Comparison of ENCODE assay signal across 20 cellular contexts in genomic region chr11:68756171-68756766, GRCh38. TPM values are rescaled to one million over a fixed set of nuclear protein-coding genes. Genes with fewer than 3 reads are reported as not detected.
DNase-seq lines count a peak whose midpoint lies in the region; ATAC-seq and TF ChIP-seq lines count a peak whose summit lies in the region.
"Had no signal": no experiment of that assay in that cellular context is flagged by ENCODE, and none has a peak within 500 bp of the region (broad histone marks: within the 10 kb centered on the region; RNA-seq: fewer than 3 reads in every experiment).

No MANE protein-coding gene starts in this region.

- intact Hi-C loops in MCF 10A (cut with micrococcal nuclease) (no loop called here), breast epithelium (cut with DNase I; ENCODE audit: low total_unique reads) (no loop called here), IMR-90 (cut with micrococcal nuclease) (no loop called here), activated B cell treated with CpG ODN at 0.5 μM for 24 hours (cut with micrococcal nuclease) (loop anchor here (10.0 kb wide), 1 partner anchor 889 kb away; the partner anchor contains the start of gene CCND1)

- H2BK12ac ChIP-seq in neuronal stem cell (ENCODE audit: low read length) = no peak overlapping the region

- H3K4ac ChIP-seq in IMR-90 (ENCODE audit: low read depth, low read length) (no peak overlapping the region), neuronal stem cell (ENCODE audit: low read length) (no peak overlapping the region)

- H3K4me3 ChIP-seq in breast epithelium (no peak overlapping the region), IMR-90 (ENCODE audit: insufficient read depth, low read depth, low read length) (no peak overlapping the region), neuronal stem cell (ENCODE audit: low read length in 2 of 2) (no peak overlapping the region)
- H3K4me3 ChIP-seq: PC-9 had no signal

- no CpG with 5 or more reads among the region's 12 CpGs for WGBS in IMR-90 (ENCODE audit: extremely low coverage in 2 of 2, insufficient read length in 1 of 2), 2 experiments
- WGBS in neuronal stem cell (ENCODE audit: extremely low coverage in 2 of 2, insufficient read length in 2 of 2, insufficient replicate concordance in 1 of 2), 2 donors = no CpG with 5 or more reads among the region's 12 CpGs

- peaks cover 6% of the 10 kb centered on the region for H3K36me3 ChIP-seq in breast epithelium
- peaks cover 35% of the 10 kb centered on the region for H3K36me3 ChIP-seq in IMR-90 (ENCODE audit: control insufficient read depth, insufficient read depth, low read length)
- H3K36me3 ChIP-seq in neuronal stem cell (replicated peaks in 1 of 2; ENCODE audit: control insufficient read depth in 2 of 2, insufficient read depth in 2 of 2, low read length in 2 of 2) = no peaks in the 10 kb centered on the region

- peak overlapping the region; percentile 33 for H2AK9ac ChIP-seq in IMR-90 (replicated peaks; ENCODE audit: low read depth, low read length, poor library complexity)

- POLR2A ChIA-PET in MCF 10A (lab: Yijun Ruan, JAX) (interaction anchor here (0.6 kb wide), 1 partner anchor 9 kb away, joined by 3 read pairs; no protein-coding TSS in a partner anchor), IMR-90 (lab: Charles Lee; ENCODE audit: unreplicated experiment) (no interaction called here), activated B cell treated with CpG ODN at 0.5 μM for 24 hours (lab: Charles Lee) (no interaction called here)

- H2AK5ac ChIP-seq in IMR-90 (ENCODE audit: low read depth, low read length) = no peak overlapping the region
- H2AK5ac ChIP-seq in neuronal stem cell (ENCODE audit: low read depth, low read length) = no peak overlapping the region

- dilution Hi-C loops in IMR-90 (cut with HindIII; ENCODE audit: low sequenced_read_pairs, unreplicated experiment) = no loop called here

- H4K91ac ChIP-seq in IMR-90 (ENCODE audit: insufficient read depth, low read depth, low read length) (no peak overlapping the region), neuronal stem cell (ENCODE audit: low read depth, low read length, poor library complexity) (no peak overlapping the region)

- no peaks in the 10 kb centered on the region for H3K27me3 Mint-ChIP-seq in MCF 10A (ENCODE audit: insufficient read depth, unreplicated experiment)
- no peaks in the 10 kb centered on the region for H3K27me3 Mint-ChIP-seq in activated B cell treated with CpG ODN at 0.5 μM for 24 hours

- H3K4me3 Mint-ChIP-seq in MCF 10A (ENCODE audit: unreplicated experiment) (no peak overlapping the region), activated B cell treated with CpG ODN at 0.5 μM for 24 hours (no peak overlapping the region)
- H3K4me3 Mint-ChIP-seq: T-helper 1 cell treated with Interleukin-12 subunit alpha and Interleukin-12 subunit beta and Interleukin-4 antibody, amounts not matched to agents 30 μg/mL and 1 μg/mL, for 36 hours had no signal

- peaks cover 5% of the 10 kb centered on the region for H3K9me1 ChIP-seq in IMR-90 (ENCODE audit: insufficient read depth, low read length)

- H3K4me1 ChIP-seq in breast epithelium (no peaks in the 10 kb centered on the region), IMR-90 (ENCODE audit: control insufficient read depth, insufficient read depth, low read length) (no peaks in the 10 kb centered on the region), neuronal stem cell (ENCODE audit: control insufficient read depth in 2 of 2, insufficient read depth in 1 of 2, low read depth in 1 of 2, low read length in 2 of 2) (no peaks in the 10 kb centered on the region)

- H4K8ac ChIP-seq in IMR-90 (ENCODE audit: low read depth in 2 of 2, low read length in 2 of 2) (no peak overlapping the region), neuronal stem cell (ENCODE audit: low read depth, low read length) (no peak overlapping the region)

- H3K9ac ChIP-seq in IMR-90 (ENCODE audit: low read depth, low read length) (no peak overlapping the region), neuronal stem cell (ENCODE audit: low read depth, low read length, poor library complexity) (no peak overlapping the region)

- no peak for ATAC-seq in IMR-90 (ENCODE audit: low read depth)
- ATAC-seq in activated B cell treated with CpG ODN at 0.5 μM for 24 hours (ENCODE audit: low read depth) = no peak
- ATAC-seq: HCT116 had no signal

- H2AFZ ChIP-seq in IMR-90 (replicated peaks; ENCODE audit: low read length, poor library complexity) (no peak overlapping the region), neuronal stem cell (ENCODE audit: low read length) (no peak overlapping the region)
- H2AFZ ChIP-seq: PC-9 had no signal

- TF ChIP-seq POLR2A in breast epithelium (IDR thresholded peaks at IDR 0.05) (no peak), IMR-90 (IDR thresholded peaks at IDR 0.05; ENCODE audit: low read depth, low read length) (no peak)

- H3K36me3 Mint-ChIP-seq in MCF 10A (ENCODE audit: insufficient read depth, unreplicated experiment) (peaks cover 40% of the 10 kb centered on the region), activated B cell treated with CpG ODN at 0.5 μM for 24 hours (ENCODE audit: low read depth) (peaks cover 33% of the 10 kb centered on the region)

- H3K9me3 ChIP-seq in breast epithelium (no peaks in the 10 kb centered on the region), IMR-90 (ENCODE audit: control insufficient read depth, insufficient read depth, low read length) (no peaks in the 10 kb centered on the region), neuronal stem cell (replicated peaks in 1 of 2; ENCODE audit: control insufficient read depth in 2 of 2, insufficient read depth in 1 of 2, low read depth in 1 of 2, low read length in 2 of 2) (no peaks in the 10 kb centered on the region)

- no peak for DNase-seq in MCF 10A (ENCODE audit: unreplicated experiment)
- DNase-seq in breast epithelium (ENCODE audit: low spot score in 2 of 2) = no peak
- peak; percentile 27 for DNase-seq in IMR-90
- no peak for DNase-seq in activated B cell treated with CpG ODN at 0.5 μM for 24 hours
- DNase-seq in kidney tubule cell (ENCODE audit: low spot score) = peak; percentile 20
- DNase-seq in neuronal stem cell (ENCODE audit: low spot score) = no peak
- DNase-seq in NCI-H2196 treated with DMSO at 0.1 percent for 48 hours (lab: John Stamatoyannopoulos, UW; ENCODE audit: unreplicated experiment) = no peak
- DNase-seq in RPMI8226 = no peak
- DNase-seq: DMS153, Karpas-422, MV-4-11, NCI-H1417, NCI-H1930, NCI-H510A, PC-9, SHP77 treated with DMSO at 0.1 percent for 48 hours had no signal

- H3K56ac ChIP-seq in IMR-90 (ENCODE audit: extremely low read depth, insufficient read depth, low read length) = no peak overlapping the region

- H3K27ac Mint-ChIP-seq in MCF 10A (ENCODE audit: low read depth, unreplicated experiment) (no peak overlapping the region), activated B cell treated with CpG ODN at 0.5 μM for 24 hours (peak overlapping the region; percentile 43)
- H3K27ac Mint-ChIP-seq: T-helper 1 cell treated with Interleukin-12 subunit alpha and Interleukin-12 subunit beta and Interleukin-4 antibody, amounts not matched to agents 30 μg/mL and 1 μg/mL, for 36 hours had no signal

- in situ Hi-C loops in IMR-90 (cut with MboI; ENCODE audit: low sequenced_read_pairs) = no loop called here

- no peak overlapping the region for H3K18ac ChIP-seq in IMR-90 (ENCODE audit: low read depth, low read length)
- H3K18ac ChIP-seq in neuronal stem cell (ENCODE audit: low read length) = no peak overlapping the region

- H4K5ac ChIP-seq in IMR-90 (ENCODE audit: low read depth, low read length) = no peak overlapping the region

- no peak for TF ChIP-seq RAD21 in IMR-90 (IDR thresholded peaks at IDR 0.05; ENCODE audit: low read length)

- H3K4me2 ChIP-seq in IMR-90 (ENCODE audit: low read depth, low read length) (no peak overlapping the region), neuronal stem cell (ENCODE audit: insufficient read depth, low read length, poor library complexity, severe bottlenecking) (no peak overlapping the region)
- H3K4me2 ChIP-seq: PC-9 had no signal

- H2BK5ac ChIP-seq in IMR-90 (ENCODE audit: low read depth, low read length, poor library complexity, severe bottlenecking) (no peak overlapping the region), neuronal stem cell (ENCODE audit: low read length) (no peak overlapping the region)

- H3K14ac ChIP-seq in IMR-90 (replicated peaks; ENCODE audit: low read depth, low read length) = no peak overlapping the region
- no peak overlapping the region for H3K14ac ChIP-seq in neuronal stem cell (ENCODE audit: low read length)

- no peaks in the 10 kb centered on the region for H4K20me1 ChIP-seq in IMR-90 (ENCODE audit: insufficient read depth, low read length)

- H3K9me3 Mint-ChIP-seq in MCF 10A (ENCODE audit: unreplicated experiment) (no peaks in the 10 kb centered on the region), activated B cell treated with CpG ODN at 0.5 μM for 24 hours (no peaks in the 10 kb centered on the region)
- H3K9me3 Mint-ChIP-seq: T-helper 1 cell treated with Interleukin-12 subunit alpha and Interleukin-12 subunit beta and Interleukin-4 antibody, amounts not matched to agents 30 μg/mL and 1 μg/mL, for 36 hours had no signal

- no peaks in the 10 kb centered on the region for H3K27me3 ChIP-seq in breast epithelium
- H3K27me3 ChIP-seq in IMR-90 (ENCODE audit: control insufficient read depth, insufficient read depth, low read length) = no peaks in the 10 kb centered on the region
- H3K27me3 ChIP-seq in neuronal stem cell (ENCODE audit: control insufficient read depth in 3 of 3, insufficient read depth in 3 of 3, low read depth in 1 of 3, low read length in 3 of 3) = no peaks in the 10 kb centered on the region

- TF ChIP-seq CTCF in MCF 10A (IDR thresholded peaks at IDR 0.05; ENCODE audit: unreplicated experiment) = no peak
- TF ChIP-seq CTCF in breast epithelium (IDR thresholded peaks at IDR 0.05) = no peak
- TF ChIP-seq CTCF in IMR-90 (conservative IDR thresholded peaks at IDR 0.05; ENCODE audit: low read depth, low read length) = no peak
- no peak for TF ChIP-seq CTCF in activated B cell treated with CpG ODN at 0.5 μM for 24 hours (IDR thresholded peaks at IDR 0.05)

- no peaks in the 10 kb centered on the region for H3K4me1 Mint-ChIP-seq in MCF 10A (ENCODE audit: insufficient read depth, unreplicated experiment)
- peaks cover 8% of the 10 kb centered on the region for H3K4me1 Mint-ChIP-seq in activated B cell treated with CpG ODN at 0.5 μM for 24 hours

- H2BK15ac ChIP-seq in IMR-90 (ENCODE audit: low read depth, low read length) = no peak overlapping the region
- H2BK15ac ChIP-seq in neuronal stem cell (ENCODE audit: low read length) = no peak overlapping the region

- CTCF ChIA-PET in MCF 10A (lab: Yijun Ruan, JAX) (no interaction called here), IMR-90 (lab: Yijun Ruan, JAX) (no interaction called here), activated B cell treated with CpG ODN at 0.5 μM for 24 hours (lab: Charles Lee) (no interaction called here)

- no peak overlapping the region for H2BK20ac ChIP-seq in IMR-90 (ENCODE audit: low read depth, low read length)

- TSS peak; percentile 29 for BruUV-seq in MCF 10A (replicated peaks; lab: Mats Ljungman, UMichigan)
- BruUV-seq in IMR-90 (replicated peaks; lab: Mats Ljungman, UMichigan) = TSS peak; percentile 71

- H3K27ac ChIP-seq in breast epithelium = no peak overlapping the region
- H3K27ac ChIP-seq in IMR-90 (ENCODE audit: insufficient read depth, low read length) = no peak overlapping the region
- H3K27ac ChIP-seq in neuronal stem cell (replicated peaks; ENCODE audit: low read length) = no peak overlapping the region
- H3K27ac ChIP-seq: 22Rv1, C4-2B, PC-9 had no signal

- H3K79me1 ChIP-seq in IMR-90 (ENCODE audit: low read depth in 1 of 2, low read length in 2 of 2) = no peaks in the 10 kb centered on the region
- H3K79me1 ChIP-seq in neuronal stem cell (ENCODE audit: low read depth, low read length) = no peaks in the 10 kb centered on the region

- H2BK120ac ChIP-seq in IMR-90 (ENCODE audit: low read depth, low read length) = no peak overlapping the region
- H2BK120ac ChIP-seq in neuronal stem cell (ENCODE audit: low read depth, low read length) = no peak overlapping the region

- H3K23ac ChIP-seq in IMR-90 (ENCODE audit: low read depth, low read length) (no peak overlapping the region), neuronal stem cell (ENCODE audit: low read depth, low read length, poor library complexity) (no peak overlapping the region)

RNA-seq across cellular contexts. Expression of gene TESMIN, which starts 4.9 kb away (rescaled TPM):
- 6.8 and 9.7 TPM in 2 replicates for total RNA-seq in MCF 10A (2022)
- 1 to 10 TPM in 2 of 3 donors, under 1 TPM in 1; 0.48 to 9.8 (median 6.9) TPM for total RNA-seq in breast epithelium
- 0.56 and 0.90 TPM in 2 replicates for total RNA-seq in IMR-90 (2012; rRNA removed)
- 2.2 and 3.0 TPM in 2 replicates for polyA plus RNA-seq in IMR-90 (2012; rRNA removed)
- 3.0 and 4.0 TPM in 2 replicates for polyA plus RNA-seq in IMR-90 (2012; cell fraction: cytosol; rRNA removed)
- polyA plus RNA-seq in IMR-90 (2012; cell fraction: nucleus; rRNA removed; ENCODE audit: low replicate concordance) = 3.6 and 4.4 TPM in 2 replicates
- 1.8 and 3.0 TPM in 2 replicates for total RNA-seq in activated B cell treated with CpG ODN at 0.5 μM for 24 hours
- 6.3 TPM for polyA plus RNA-seq in neuronal stem cell (2013, experiment 1 of 2)
- 5.6 TPM for polyA plus RNA-seq in neuronal stem cell (2013, experiment 2 of 2)

Comparison
In these comparisons a context has a peak if more than half of its experiments do, and no peak if none do; other contexts are left out.
1. DNase-seq: peak in IMR-90 (single experiment) and kidney tubule cell (single experiment); none in MCF 10A (single experiment), breast epithelium (0 of 2), activated B cell treated with CpG ODN at 0.5 μM for 24 hours (single experiment), neuronal stem cell (single experiment), NCI-H2196 treated with DMSO at 0.1 percent for 48 hours (single experiment) and RPMI8226 (single experiment).